In the genomic region with DNA sequence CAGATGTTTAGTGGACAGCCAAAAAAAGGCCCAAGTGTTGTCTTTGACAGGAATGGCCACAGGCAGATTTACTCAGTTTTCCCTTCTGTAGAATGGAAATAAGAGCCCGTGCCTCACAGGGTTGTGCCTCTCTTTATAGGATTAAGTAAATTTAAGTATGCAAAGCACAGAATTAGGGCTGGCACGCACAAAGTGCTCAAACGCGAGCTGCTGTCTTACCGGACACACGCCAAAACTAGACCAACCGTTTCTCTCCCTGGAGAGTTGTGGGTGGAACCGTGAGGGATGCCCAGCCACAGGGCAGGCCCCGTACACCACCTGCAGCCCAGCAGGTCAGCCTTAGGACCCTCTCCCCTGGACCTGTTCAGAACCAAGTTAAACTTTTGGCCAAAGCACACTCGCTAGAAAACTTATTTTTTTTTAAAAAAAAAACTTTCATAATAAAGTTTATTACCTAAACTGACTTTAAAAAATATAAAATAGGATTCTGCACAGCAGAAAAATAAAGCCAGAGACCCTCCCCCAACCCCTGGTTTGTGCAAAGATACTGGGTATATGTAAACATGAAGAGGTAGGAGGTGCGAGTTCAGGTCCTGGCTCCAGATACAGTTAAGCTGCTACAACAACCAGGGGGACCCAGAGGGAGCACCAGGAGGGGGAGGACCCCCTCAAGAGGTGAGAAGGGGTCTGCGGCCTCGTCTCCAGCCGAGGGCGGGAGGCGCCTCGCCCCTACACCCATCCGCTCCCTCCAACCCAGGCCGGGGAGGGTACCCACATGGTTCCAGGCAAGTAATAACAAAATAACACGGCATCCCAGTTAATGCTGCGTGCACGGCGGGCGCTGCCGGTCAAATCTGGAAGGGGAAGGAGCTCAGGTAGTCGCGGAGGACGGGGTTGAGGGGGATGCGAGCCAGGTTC, we compare ENCODE assay signal across 8 cellular contexts. TPM values are rescaled to one million over a fixed set of nuclear protein-coding genes. Genes with fewer than 3 reads are reported as not detected.
DNase-seq lines count a peak whose midpoint lies in the region; ATAC-seq and TF ChIP-seq lines count a peak whose summit lies in the region.

No MANE protein-coding gene starts in this region.

- H3K4me3 ChIP-seq in fibroblast of pulmonary artery (replicated peaks; ENCODE audit: low read depth, low read length) (peak overlapping the region; percentile 80), retinal pigment epithelial cell (ENCODE audit: low read length) (no peak overlapping the region)

- ATAC-seq in GM18505 (IDR thresholded peaks at IDR 0.05; ENCODE audit: unreplicated experiment) (no peak), activated B cell treated with CpG ODN at 0.5 μM for 24 hours (ENCODE audit: low read depth) (no peak), HG03439 (IDR thresholded peaks at IDR 0.05; ENCODE audit: unreplicated experiment) (no peak), HG03354 (IDR thresholded peaks at IDR 0.05; ENCODE audit: poor library complexity, severe bottlenecking, unreplicated experiment) (no peak)

- peaks cover 38% of the 10 kb centered on the region for H3K36me3 Mint-ChIP-seq in activated B cell treated with CpG ODN at 0.5 μM for 24 hours (ENCODE audit: low read depth)

- H3K4me3 Mint-ChIP-seq in activated B cell treated with CpG ODN at 0.5 μM for 24 hours, result peak overlapping the region; percentile 89

- POLR2A ChIA-PET in activated B cell treated with CpG ODN at 0.5 μM for 24 hours (lab: Charles Lee), result interaction anchor here (0.6 to 9.8 kb wide), 40 partner anchors 9 to 385 kb away, joined by 3 to 252 read pairs (median 10); a partner anchor contains a TSS

- DNase-seq in activated B cell treated with CpG ODN at 0.5 μM for 24 hours, result no peak
- DNase-seq in fibroblast of pulmonary artery (ENCODE audit: low read depth), result no peak
- DNase-seq in retinal pigment epithelial cell (ENCODE audit: low read depth), result no peak
- DNase-seq in NCI-H774 (lab: John Stamatoyannopoulos, UW), result no peak
- no peak for DNase-seq in NCI-H510A treated with DMSO at 0.1 percent for 48 hours (lab: John Stamatoyannopoulos, UW)

- H3K27me3 Mint-ChIP-seq in activated B cell treated with CpG ODN at 0.5 μM for 24 hours, result no peaks in the 10 kb centered on the region

- H3K9me3 Mint-ChIP-seq in activated B cell treated with CpG ODN at 0.5 μM for 24 hours, result no peaks in the 10 kb centered on the region

- intact Hi-C loops in activated B cell treated with CpG ODN at 0.5 μM for 24 hours (cut with micrococcal nuclease), result loop anchor here (10.0 kb wide), 1 partner anchor 431 kb away; no protein-coding TSS in a partner anchor

- TF ChIP-seq POLR2A in GM18505 (IDR thresholded peaks at IDR 0.05; ENCODE audit: borderline replicate concordance, extremely low read depth, insufficient read depth, insufficient read length), result peak; percentile 2

- CTCF ChIA-PET in activated B cell treated with CpG ODN at 0.5 μM for 24 hours (lab: Charles Lee), result interaction anchor here (0.6 to 7.2 kb wide), 26 partner anchors 21 to 450 kb away, joined by 3 to 98 read pairs (median 8); no protein-coding TSS in a partner anchor

- H3K4me1 Mint-ChIP-seq in activated B cell treated with CpG ODN at 0.5 μM for 24 hours, result peaks cover 60% of the 10 kb centered on the region

- peak overlapping the region; percentile 71 for H3K27ac Mint-ChIP-seq in activated B cell treated with CpG ODN at 0.5 μM for 24 hours

- TF ChIP-seq CTCF in activated B cell treated with CpG ODN at 0.5 μM for 24 hours (IDR thresholded peaks at IDR 0.05) (no peak), fibroblast of pulmonary artery (IDR thresholded peaks at IDR 0.05; ENCODE audit: low read length, missing control alignments) (no peak), retinal pigment epithelial cell (conservative IDR thresholded peaks at IDR 0.05; ENCODE audit: low read depth, low read length) (peak; percentile 12)

RNA-seq across cellular contexts. Expression of a gene that starts 1.8 kb away (rescaled TPM):
- 68.6 and 76.2 TPM in 2 replicates for total RNA-seq in activated B cell treated with CpG ODN at 0.5 μM for 24 hours

RNA-seq across cellular contexts. Expression of a gene that starts 14.9 kb away (rescaled TPM):
- not detected in 2 replicates for total RNA-seq in activated B cell treated with CpG ODN at 0.5 μM for 24 hours

RNA-seq across cellular contexts. Expression of a gene that starts 19.2 kb away (rescaled TPM):
- total RNA-seq in activated B cell treated with CpG ODN at 0.5 μM for 24 hours, result not detected in 2 replicates

RNA-seq across cellular contexts. Expression of a gene that starts 22.0 kb away (rescaled TPM):
- not detected in 2 replicates for total RNA-seq in activated B cell treated with CpG ODN at 0.5 μM for 24 hours

RNA-seq across cellular contexts. Expression of a gene that starts 26.9 kb away (rescaled TPM):
- not detected in 2 replicates for total RNA-seq in activated B cell treated with CpG ODN at 0.5 μM for 24 hours
